Comparison of ENCODE assay signal across 18 cellular contexts in the genomic region with DNA sequence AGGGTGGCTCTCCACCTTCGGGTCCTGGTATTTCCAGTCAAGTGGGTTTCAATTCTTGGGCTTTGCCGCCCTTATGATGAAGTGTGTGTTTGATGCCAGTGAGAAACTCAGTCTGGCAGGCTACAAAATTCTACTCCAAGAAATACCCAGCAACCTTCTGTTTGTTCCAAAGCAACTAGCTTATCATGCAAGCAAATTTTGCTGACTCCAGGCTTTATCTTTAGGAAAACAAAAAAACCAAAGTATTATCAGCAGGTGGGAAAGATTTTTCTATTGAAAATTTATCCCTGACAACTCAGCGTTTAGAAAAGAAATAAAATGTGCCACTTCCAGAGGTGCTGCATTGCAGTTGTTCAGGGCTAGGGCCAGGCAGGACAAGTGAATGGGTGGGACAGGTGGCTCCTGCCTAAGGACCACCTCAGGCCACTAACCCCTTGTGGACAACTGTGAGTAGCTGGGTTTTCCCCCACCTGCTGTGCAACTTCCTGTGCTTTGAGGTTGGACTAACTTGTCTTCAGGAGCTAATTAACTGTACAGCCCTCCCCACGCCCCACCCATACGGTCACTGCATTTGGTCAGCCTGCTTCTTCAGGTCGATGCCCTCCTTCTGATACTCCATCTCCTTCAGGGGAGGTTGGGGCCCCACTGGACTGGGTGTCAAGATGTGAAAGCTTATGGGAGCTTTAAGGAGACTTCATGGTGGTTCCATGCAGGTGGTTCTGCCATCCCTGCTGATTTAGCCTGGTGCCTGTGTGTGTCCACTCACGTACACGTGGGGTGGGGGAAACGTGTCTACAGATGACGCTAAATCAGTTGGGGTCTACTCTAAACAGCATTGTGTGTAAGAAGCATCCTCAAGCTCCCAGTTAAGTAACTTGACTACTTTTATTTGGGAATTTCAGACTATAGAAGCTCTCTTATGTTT. TPM values are rescaled to one million over a fixed set of nuclear protein-coding genes. Genes with fewer than 3 reads are reported as not detected.
DNase-seq lines count a peak whose midpoint lies in the region; ATAC-seq and TF ChIP-seq lines count a peak whose summit lies in the region.
"Had no signal": no experiment of that assay in that cellular context is flagged by ENCODE, and none has a peak within 500 bp of the region (broad histone marks: within the 10 kb centered on the region; RNA-seq: fewer than 3 reads in every experiment).

No MANE protein-coding gene starts in this region.

- POLR2A ChIA-PET in PC-9 (lab: Charles Lee; ENCODE audit: unreplicated experiment): interaction anchor here (0.6 to 0.9 kb wide), 2 partner anchors 11 to 43 kb away, joined by 3 to 4 read pairs; no protein-coding TSS in a partner anchor

- in situ Hi-C loops in GM23248 (cut with MboI): no loop called here

- TF ChIP-seq CTCF in GM10266 (IDR thresholded peaks at IDR 0.05; ENCODE audit: control insufficient read depth, insufficient read depth, low read depth, missing control alignments): no peak
- TF ChIP-seq CTCF in PC-9 (conservative IDR thresholded peaks at IDR 0.05): no peak
- no peak for TF ChIP-seq CTCF in mucosa of descending colon (IDR thresholded peaks at IDR 0.05)

- H3K4me2 ChIP-seq in GM23248 (ENCODE audit: unreplicated experiment): peak overlapping the region; percentile 49
- peak overlapping the region; percentile 44 for H3K4me2 ChIP-seq in PC-9
- H3K4me2 ChIP-seq: BLaER1 had no signal

- H3K27ac ChIP-seq in GM23248 (no peak overlapping the region), PC-9 (peak overlapping the region; percentile 27; the same call in 1 of the 2 replicates)
- H3K27ac ChIP-seq: BLaER1, esophagus muscularis mucosa, heart left ventricle, HL-60, prostate gland had no signal

- H4K20me1 ChIP-seq in GM23248 (ENCODE audit: insufficient read depth): no peaks in the 10 kb centered on the region
- H4K20me1 ChIP-seq in PC-9 (ENCODE audit: insufficient read depth): no peaks in the 10 kb centered on the region

- H3K36me3 ChIP-seq in GM23248 (ENCODE audit: low read depth) (no peaks in the 10 kb centered on the region), PC-9 (ENCODE audit: low read depth) (peaks cover 4% of the 10 kb centered on the region; the same call in 1 of the 2 replicates), mucosa of descending colon (ENCODE audit: low read depth) (no peaks in the 10 kb centered on the region)

- H3F3A ChIP-seq in GM23248 (ENCODE audit: insufficient read depth) (0 out of 2 replicates have a peak, but pooled peaks cover 6% of the 10 kb centered on the region), PC-9 (ENCODE audit: insufficient read depth, low read depth) (peaks cover 21% of the 10 kb centered on the region)

- WGBS in GM23248 (ENCODE audit: low coverage in 1 of 2, low lambda C conversion rate in 2 of 2, missing lambda C conversion rate in 2 of 2), 2 experiments: 97 to 98% methylated on average over 10 of the region's 10 CpGs

- H3K9me3 ChIP-seq in GM23248 (ENCODE audit: low read depth) (no peaks in the 10 kb centered on the region), PC-9 (ENCODE audit: insufficient read depth, low read depth) (no peaks in the 10 kb centered on the region), mucosa of descending colon (no peaks in the 10 kb centered on the region)
- H3K9me3 ChIP-seq: BLaER1, esophagus muscularis mucosa, heart left ventricle, prostate gland had no signal

- H3K27me3 ChIP-seq in GM23248 (replicated peaks; ENCODE audit: insufficient read depth) (0 out of 2 replicates have a peak, but pooled peaks cover 8% of the 10 kb centered on the region), PC-9 (ENCODE audit: insufficient read depth, low read depth) (no peaks in the 10 kb centered on the region)
- H3K27me3 ChIP-seq: BLaER1, esophagus muscularis mucosa, heart left ventricle had no signal

- no TSS peak for BruUV-seq in PC-9 (replicated peaks; lab: Mats Ljungman, UMichigan)

- CTCF ChIA-PET in PC-9 (lab: Charles Lee): no interaction called here

- no peaks in the 10 kb centered on the region for H3K9me2 ChIP-seq in GM23248 (ENCODE audit: insufficient read depth)
- no peaks in the 10 kb centered on the region for H3K9me2 ChIP-seq in PC-9 (ENCODE audit: insufficient read depth)

- H3K4me3 ChIP-seq in GM23248 (no peak overlapping the region), PC-9 (no peak overlapping the region), mucosa of descending colon (no peak overlapping the region)
- H3K4me3 ChIP-seq: BLaER1, esophagus muscularis mucosa, heart left ventricle, prostate gland had no signal

- H2AFZ ChIP-seq in GM23248: no peak overlapping the region
- no peak overlapping the region for H2AFZ ChIP-seq in PC-9

- no peak overlapping the region for H3K9ac ChIP-seq in GM23248
- H3K9ac ChIP-seq: BLaER1 had no signal

- intact Hi-C loops in PC-9 (cut with micrococcal nuclease; ENCODE audit: unreplicated experiment): no loop called here
- intact Hi-C loops in mucosa of descending colon (cut with DNase I, micrococcal nuclease): no loop called here

- peak; percentile 14 for DNase-seq in GM10266 (ENCODE audit: extremely low spot score)
- no peak for DNase-seq in GM23248
- no peak for DNase-seq in PC-9
- DNase-seq in mucosa of descending colon: no peak
- no peak for DNase-seq in NCI-H526 treated with DMSO at 0.1 percent for 48 hours (lab: John Stamatoyannopoulos, UW)
- no peak for DNase-seq in hippocampal formation (lab: John Stamatoyannopoulos, UW)
- DNase-seq in occipital lobe (lab: John Stamatoyannopoulos, UW): no peak
- no peak for DNase-seq in activated CD4-positive, CD25-positive, alpha-beta regulatory T cell (lab: John Stamatoyannopoulos, UW)
- DNase-seq: activated gamma-delta T cell, DMS153, Kasumi-1, NCI-H1930, SIG-M5 had no signal

- peak; percentile 11 for ATAC-seq in mucosa of descending colon

- H3K79me2 ChIP-seq in GM23248 (ENCODE audit: insufficient read depth): no peaks in the 10 kb centered on the region
- no peaks in the 10 kb centered on the region for H3K79me2 ChIP-seq in PC-9 (ENCODE audit: low read depth)

- H3K4me1 ChIP-seq in GM23248 (ENCODE audit: insufficient read depth) (peaks cover 7% of the 10 kb centered on the region), PC-9 (replicated peaks; ENCODE audit: insufficient read depth) (peaks cover 33% of the 10 kb centered on the region), mucosa of descending colon (ENCODE audit: low read depth) (no peaks in the 10 kb centered on the region)
- H3K4me1 ChIP-seq: prostate gland had no signal

RNA-seq across cellular contexts. Expression of a gene that starts 46.8 kb away (rescaled TPM):
- total RNA-seq in GM23248 (2014; rRNA removed; shearing (Covaris generic)): under 0.01 and 0.22 TPM in 2 replicates
- polyA plus RNA-seq in GM23248 (2016; fragmentation: Nextera tagmentation; extraction: Ambion mirVana): 0.43 and 0.55 TPM in 2 replicates
- total RNA-seq in PC-9 (2021) (12.4 and 17.0 TPM in 2 replicates), mucosa of descending colon (10 to 100 TPM; 40.9 to 44.4 (median 43.7) TPM), occipital lobe (3.7 TPM)
